Comparison of ENCODE assay signal across 12 cellular contexts in the genomic region with DNA sequence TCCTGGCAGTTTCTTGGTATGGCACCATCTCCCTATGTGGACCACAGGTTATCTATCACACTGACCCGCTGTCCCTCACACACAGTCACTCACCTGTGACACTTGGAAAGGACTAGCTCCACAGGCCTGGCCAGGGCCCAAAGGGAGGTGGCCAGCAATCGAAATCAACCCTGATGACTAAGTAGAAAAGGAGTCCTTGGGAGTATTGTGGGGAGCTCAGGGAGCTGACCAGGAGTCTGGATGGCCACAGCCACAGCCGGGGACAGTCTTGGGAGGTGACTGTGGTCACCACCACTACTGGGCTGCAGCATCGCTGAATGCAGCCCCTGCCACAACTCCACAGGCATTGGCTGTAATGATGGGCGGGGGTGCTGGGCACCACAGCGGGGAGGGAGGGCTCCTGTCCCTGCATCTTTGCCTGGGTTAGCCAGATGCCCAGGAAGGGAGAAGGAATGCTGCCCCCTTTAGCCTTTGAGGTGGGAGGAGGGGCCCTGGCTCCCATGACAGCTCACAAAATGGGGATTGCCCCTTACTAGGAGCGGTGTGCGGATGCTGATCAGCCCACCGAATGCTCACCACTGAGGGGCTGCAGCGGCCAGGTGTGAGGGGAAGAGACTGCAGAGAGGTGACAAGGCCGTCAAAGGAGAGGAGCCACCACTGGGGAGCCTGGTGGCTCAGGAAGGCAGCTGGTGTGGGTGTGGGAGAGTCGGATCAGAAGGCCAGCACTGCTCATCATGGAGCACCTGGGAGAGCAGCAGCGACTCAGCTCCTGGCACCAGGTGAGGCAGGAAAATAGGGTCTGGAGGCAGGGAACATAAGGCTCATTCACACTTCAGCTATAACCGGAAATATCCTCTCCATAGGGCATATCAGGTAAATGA.
DNase-seq lines count a peak whose midpoint lies in the region; ATAC-seq, FAIRE-seq and TF ChIP-seq lines count a peak whose summit lies in the region.
"Had no signal": no experiment of that assay in that cellular context is flagged by ENCODE, and none has a peak within 500 bp of the region (broad histone marks: within the 10 kb centered on the region; RNA-seq: fewer than 3 reads in every experiment).

No MANE protein-coding gene starts in this region.

- WGBS in thyroid gland, 2 donors = 82 to 88% methylated on average over 11 to 13 of the region's 14 CpGs

- dilution Hi-C loops in keratinocyte (cut with MboI; ENCODE audit: extremely low pct_ligation_motif_present, low sequenced_read_pairs) = no loop called here

- H3K79me2 ChIP-seq in keratinocyte (ENCODE audit: control insufficient read depth, insufficient read depth, low read length) = no peaks in the 10 kb centered on the region

- H3K27ac Mint-ChIP-seq in activated naive CD4-positive, alpha-beta T cell treated with anti-CD3 and anti-CD28 coated beads for 36 hours = no peak overlapping the region
- peak overlapping the region; percentile 95 to 97 for H3K27ac Mint-ChIP-seq in T-cell

- no peaks in the 10 kb centered on the region for H3K9me1 ChIP-seq in keratinocyte (ENCODE audit: control insufficient read depth, extremely low read depth, insufficient read depth, low read length)

- H3K4me2 ChIP-seq in keratinocyte (ENCODE audit: control insufficient read depth, extremely low read depth, insufficient read depth, low read depth, low read length) = peak overlapping the region; percentile 92

- H2AFZ ChIP-seq in keratinocyte (ENCODE audit: control insufficient read depth, low read length) = peak overlapping the region; percentile 99

- peak overlapping the region; percentile 65 for H3K27ac ChIP-seq in keratinocyte (ENCODE audit: control insufficient read depth, insufficient read depth, low read length)
- H3K27ac ChIP-seq in thyroid gland = peak overlapping the region in 1 of 3 donors; percentile 0
- H3K27ac ChIP-seq: SK-N-MC had no signal

- H3K4me3 Mint-ChIP-seq in activated naive CD4-positive, alpha-beta T cell treated with anti-CD3 and anti-CD28 coated beads for 36 hours = peak overlapping the region; percentile 76
- peak overlapping the region; percentile 76 to 82 (median 79) for H3K4me3 Mint-ChIP-seq in T-cell

- peaks cover 46% of the 10 kb centered on the region for H3K4me1 ChIP-seq in keratinocyte (ENCODE audit: control insufficient read depth, extremely low read depth, insufficient read depth, low read length)
- H3K4me1 ChIP-seq in thyroid gland = peaks cover 19 to 37% of the 10 kb centered on the region in 2 donors

- no peak for TF ChIP-seq POLR2A in thyroid gland (IDR thresholded peaks at IDR 0.05)

- H3K4me1 Mint-ChIP-seq in activated naive CD4-positive, alpha-beta T cell treated with anti-CD3 and anti-CD28 coated beads for 36 hours (ENCODE audit: low read depth) = peaks cover 28% of the 10 kb centered on the region
- peaks cover 34 to 56% (median 37%) of the 10 kb centered on the region in 3 donors for H3K4me1 Mint-ChIP-seq in T-cell

- H3K4me3 ChIP-seq in keratinocyte (ENCODE audit: control insufficient read depth in 2 of 3, extremely low read depth in 1 of 3, insufficient read depth in 2 of 3, low read depth in 1 of 3, low read length in 3 of 3) (peak overlapping the region in 2 of 3 experiments; percentile 30 to 60), thyroid gland (replicated peaks in 1 of 3) (no peak overlapping the region)
- H3K4me3 ChIP-seq: SK-N-MC had no signal

- H3K27me3 Mint-ChIP-seq in activated naive CD4-positive, alpha-beta T cell treated with anti-CD3 and anti-CD28 coated beads for 36 hours (ENCODE audit: low read depth) = no peaks in the 10 kb centered on the region
- no peaks in the 10 kb centered on the region for H3K27me3 Mint-ChIP-seq in T-cell

- H4K20me1 ChIP-seq in keratinocyte (ENCODE audit: control insufficient read depth, extremely low read depth, insufficient read depth, low read length) = no peaks in the 10 kb centered on the region

- H3K9ac ChIP-seq in keratinocyte (ENCODE audit: control insufficient read depth, extremely low read depth, insufficient read depth, low read length) = peak overlapping the region; percentile 62

- POLR2A ChIA-PET in T-cell (lab: Charles Lee) = no interaction called here

- H3K9me3 Mint-ChIP-seq in activated naive CD4-positive, alpha-beta T cell treated with anti-CD3 and anti-CD28 coated beads for 36 hours = no peaks in the 10 kb centered on the region
- no peaks in the 10 kb centered on the region for H3K9me3 Mint-ChIP-seq in T-cell

- H3K36me3 Mint-ChIP-seq in activated naive CD4-positive, alpha-beta T cell treated with anti-CD3 and anti-CD28 coated beads for 36 hours (ENCODE audit: low read depth) = no peaks in the 10 kb centered on the region
- H3K36me3 Mint-ChIP-seq in T-cell = no peaks in the 10 kb centered on the region

- H3K9me3 ChIP-seq in keratinocyte (ENCODE audit: control insufficient read depth, low read depth, low read length) (no peaks in the 10 kb centered on the region), thyroid gland (no peaks in the 10 kb centered on the region)

- CTCF ChIA-PET in activated naive CD4-positive, alpha-beta T cell treated with anti-CD3 and anti-CD28 coated beads for 36 hours (lab: Charles Lee) = interaction anchor here (0.6 to 4.7 kb wide), 14 partner anchors 10 to 232 kb away, joined by 3 to 211 read pairs (median 5); no protein-coding TSS in a partner anchor
- CTCF ChIA-PET in T-cell (lab: Charles Lee) = interaction anchor here (0.6 to 1.8 kb wide), 6 partner anchors 12 to 320 kb away, joined by 3 to 12 read pairs (median 6); no protein-coding TSS in a partner anchor

- no peak for TF ChIP-seq CTCF in keratinocyte (optimal IDR thresholded peaks at IDR 0.05 in 1 of 3, IDR thresholded peaks at IDR 0.05 in 1 of 3, conservative IDR thresholded peaks at IDR 0.05 in 1 of 3; ENCODE audit: extremely low read depth in 1 of 3, insufficient read depth in 2 of 3, low read length in 3 of 3)
- no peak for TF ChIP-seq CTCF in thyroid gland (IDR thresholded peaks at IDR 0.05)

- no peak for FAIRE-seq in keratinocyte (lab: Jason Lieb, UNC)
- FAIRE-seq: D721Med, islet of Langerhans had no signal

- H3K27me3 ChIP-seq in keratinocyte (ENCODE audit: control insufficient read depth, extremely low read depth, insufficient read depth, low read length) (no peaks in the 10 kb centered on the region), thyroid gland (no peaks in the 10 kb centered on the region)

- intact Hi-C loops in activated naive CD4-positive, alpha-beta T cell treated with anti-CD3 and anti-CD28 coated beads for 36 hours (cut with micrococcal nuclease) = loop anchor here (5.0 kb wide), 1 partner anchor 147 kb away; no protein-coding TSS in a partner anchor
- intact Hi-C loops in thyroid gland (cut with DNase I) = loop anchor here (2.0 to 5.0 kb wide), 2 partner anchors 62 to 73 kb away; a partner anchor contains a TSS

- H3K36me3 ChIP-seq in keratinocyte (ENCODE audit: control insufficient read depth in 2 of 2, extremely low read depth in 1 of 2, insufficient read depth in 2 of 2, low read length in 2 of 2) = no peaks in the 10 kb centered on the region
- H3K36me3 ChIP-seq in thyroid gland = no peaks in the 10 kb centered on the region

- ATAC-seq in T-cell (replicated peaks in 1 of 4) = no peak

- no peak for DNase-seq in activated naive CD4-positive, alpha-beta T cell treated with anti-CD3 and anti-CD28 coated beads for 36 hours
- DNase-seq in activated naive CD4-positive, alpha-beta T cell treated with anti-CD3 and anti-CD28 coated beads, Interleukin-2, amount 50 U/mL, for 16 hours = no peak
- no peak for DNase-seq in T-cell
- DNase-seq in keratinocyte (ENCODE audit: low read depth, low spot score) = no peak
- peak; percentile 56 to 67 for DNase-seq in thyroid gland
- DNase-seq in OCI-M2 (lab: John Stamatoyannopoulos, UW; ENCODE audit: unreplicated experiment) = no peak
- no peak for DNase-seq in NCI-H2081 (lab: John Stamatoyannopoulos, UW)
- no peak for DNase-seq in MV-4-11 (lab: John Stamatoyannopoulos, UW)
- DNase-seq: stimulated activated CD4-positive, alpha-beta T cell treated with anti-CD3 and anti-CD28 coated beads, Interleukin-4, amount 100 ng/mL, for 1 hour had no signal

Comparison
In these comparisons a context has a peak if more than half of its experiments do, and no peak if none do; other contexts are left out.
1. DNase-seq: peak in thyroid gland (2 of 2); none in activated naive CD4-positive, alpha-beta T cell treated with anti-CD3 and anti-CD28 coated beads for 36 hours (single experiment), activated naive CD4-positive, alpha-beta T cell treated with anti-CD3 and anti-CD28 coated beads, Interleukin-2, amount 50 U/mL, for 16 hours (single experiment), T-cell (0 of 34), keratinocyte (single experiment), OCI-M2 (single experiment), NCI-H2081 (0 of 2) and MV-4-11 (single experiment).
2. H3K4me3 ChIP-seq: peak in keratinocyte (2 of 3); none in thyroid gland (0 of 3).